ENCODE assay signal across 20 cellular contexts in the genomic region with DNA sequence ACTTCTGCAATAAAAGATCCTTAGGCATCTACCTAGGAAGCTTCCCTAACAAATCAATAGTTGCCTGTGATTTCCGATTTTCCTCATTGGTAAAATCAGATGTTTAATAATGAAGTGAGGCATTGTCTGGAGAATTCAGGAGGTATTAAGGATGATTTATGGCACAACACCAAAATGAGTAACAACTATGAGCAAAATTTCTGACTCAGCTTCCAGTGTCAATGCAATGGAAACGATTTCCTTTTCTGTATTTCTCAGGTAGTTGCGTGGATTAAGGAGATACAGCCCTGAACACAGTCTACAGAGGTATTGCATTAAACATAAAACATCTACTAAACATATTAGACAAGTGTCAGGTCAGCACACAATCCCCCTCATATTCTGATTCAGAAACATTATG.
"Had no signal": no experiment of that assay in that cellular context is flagged by ENCODE, and none has a peak within 500 bp of the region (broad histone marks: within the 10 kb centered on the region; RNA-seq: fewer than 3 reads in every experiment).

No MANE protein-coding gene starts in this region.

- DNase-seq: activated naive CD4-positive, alpha-beta T cell; activated naive CD8-positive, alpha-beta T cell treated with anti-CD3 and anti-CD28 coated beads for 36 hours; activated T-cell treated with anti-CD3 and anti-CD28 coated beads, Interleukin-2, amount 50 U/mL, for 1 hour; colonic mucosa; endodermal cell; immature natural killer cell; left ventricle myocardium superior; midbrain; natural killer cell; retina; sigmoid colon; stimulated activated CD4-positive, alpha-beta T cell treated with anti-CD3 and anti-CD28 coated beads, Interleukin-2, amount 100 ng/mL, for 48 hours; stimulated activated naive CD4-positive, alpha-beta T cell; T-helper 9 cell had no signal

- H3K36me3 Mint-ChIP-seq: activated naive CD8-positive, alpha-beta T cell treated with anti-CD3 and anti-CD28 coated beads for 36 hours; immature natural killer cell; natural killer cell; type B pancreatic cell; WTC11 had no signal

- H3K27ac ChIP-seq: colonic mucosa, sigmoid colon, thoracic aorta, vagina had no signal

- H3K9me3 Mint-ChIP-seq: activated naive CD8-positive, alpha-beta T cell treated with anti-CD3 and anti-CD28 coated beads for 36 hours; endodermal cell; natural killer cell; type B pancreatic cell had no signal

- H3K4me3 Mint-ChIP-seq: activated naive CD8-positive, alpha-beta T cell treated with anti-CD3 and anti-CD28 coated beads for 36 hours; endodermal cell; immature natural killer cell; natural killer cell; type B pancreatic cell; WTC11 had no signal

- ATAC-seq: left ventricle myocardium superior, natural killer cell, WTC11 had no signal

- H3K4me1 ChIP-seq: colonic mucosa, sigmoid colon, vagina had no signal

- H3K9me3 ChIP-seq: colonic mucosa, sigmoid colon, thoracic aorta, vagina had no signal

- H3K27me3 Mint-ChIP-seq: activated naive CD8-positive, alpha-beta T cell treated with anti-CD3 and anti-CD28 coated beads for 36 hours; progenitor cell of endocrine pancreas; type B pancreatic cell had no signal

- H3K4me3 ChIP-seq: colonic mucosa, sigmoid colon, thoracic aorta, vagina had no signal

- H3K4me1 Mint-ChIP-seq: endodermal cell, immature natural killer cell, natural killer cell, WTC11 had no signal

- H3K27ac Mint-ChIP-seq: activated naive CD8-positive, alpha-beta T cell treated with anti-CD3 and anti-CD28 coated beads for 36 hours; immature natural killer cell; natural killer cell; progenitor cell of endocrine pancreas; type B pancreatic cell; WTC11 had no signal

- FAIRE-seq: bronchial epithelial cell had no signal

- H3K36me3 ChIP-seq: colonic mucosa, sigmoid colon, thoracic aorta, vagina had no signal

- H3K27me3 ChIP-seq: colonic mucosa, sigmoid colon, vagina had no signal
